In the genomic region with DNA sequence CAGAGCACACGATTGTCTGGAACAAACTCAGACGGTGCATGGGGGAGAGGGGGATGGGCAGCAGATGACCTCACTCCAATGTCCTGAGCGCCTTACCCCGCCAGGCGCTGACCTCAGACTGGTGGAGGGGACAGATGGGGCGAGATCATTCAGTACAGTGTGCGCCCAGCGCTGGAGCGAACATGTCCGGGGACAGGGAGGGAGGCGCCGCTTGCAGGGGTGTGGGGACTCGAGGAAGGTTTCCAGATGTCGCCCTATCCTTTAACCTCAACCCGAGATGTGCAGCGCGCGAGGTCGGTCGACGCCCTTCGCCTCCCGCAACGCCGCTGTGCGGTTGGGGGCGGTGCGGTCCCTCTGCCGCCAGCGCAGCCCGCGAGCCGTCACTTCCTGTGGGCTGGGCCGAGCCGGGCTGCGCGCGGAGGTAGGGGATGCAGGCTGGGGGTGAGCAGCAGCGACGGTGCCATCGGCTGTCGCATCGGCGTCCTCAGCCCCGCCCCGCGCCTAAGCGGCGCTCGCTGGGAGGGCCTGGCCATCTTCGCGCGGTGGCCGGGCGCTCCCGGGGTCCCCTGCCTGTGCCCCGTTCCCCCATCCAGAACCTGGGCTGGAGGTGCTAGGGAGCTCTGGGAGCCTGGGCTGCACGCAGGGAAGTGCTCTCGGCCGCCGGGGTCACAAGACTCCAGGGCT, we compare ENCODE assay signal across 8 cellular contexts.
DNase-seq lines count a peak whose midpoint lies in the region; ATAC-seq lines count a peak whose summit lies in the region.

No MANE protein-coding gene starts in this region.

- peak overlapping the region; percentile 99 for H3K27ac ChIP-seq in cingulate gyrus (ENCODE audit: low read depth, low read length)

- ATAC-seq in GM21619 (IDR thresholded peaks at IDR 0.05; ENCODE audit: unreplicated experiment) = peak; percentile 62
- no peak for ATAC-seq in HG03025 (IDR thresholded peaks at IDR 0.05; ENCODE audit: low FRiP score, unreplicated experiment)

- DNase-seq in AML-193 (lab: John Stamatoyannopoulos, UW) = peak; percentile 31 to 36
- DNase-seq in NCI-H2227 treated with DMSO at 0.1 percent for 48 hours (lab: John Stamatoyannopoulos, UW) = peak; percentile 73
- DNase-seq in activated CD4-positive, alpha-beta T cell treated with anti-CD3 and anti-CD28 coated beads for 48 hours = peak; percentile 81
- peak; percentile 93 for DNase-seq in left kidney (ENCODE audit: low read depth, low spot score)
- peak; percentile 75 for DNase-seq in stimulated activated CD4-positive, alpha-beta T cell treated with anti-CD3 and anti-CD28 coated beads, Interleukin-1b, Interleukin-23, amount 100 ng/mL, for 48 hours

Comparison
In these comparisons a context has a peak if more than half of its experiments do, and no peak if none do; other contexts are left out.
1. DNase-seq: peak in every context shown above with its lines; median percentile 93 in left kidney; 81 in activated CD4-positive, alpha-beta T cell treated with anti-CD3 and anti-CD28 coated beads for 48 hours; 75 in stimulated activated CD4-positive, alpha-beta T cell treated with anti-CD3 and anti-CD28 coated beads, Interleukin-1b, Interleukin-23, amount 100 ng/mL, for 48 hours; 73 in NCI-H2227 treated with DMSO at 0.1 percent for 48 hours; 34 in AML-193.